ENCODE assay signal across 1 cellular context in the genomic region with DNA sequence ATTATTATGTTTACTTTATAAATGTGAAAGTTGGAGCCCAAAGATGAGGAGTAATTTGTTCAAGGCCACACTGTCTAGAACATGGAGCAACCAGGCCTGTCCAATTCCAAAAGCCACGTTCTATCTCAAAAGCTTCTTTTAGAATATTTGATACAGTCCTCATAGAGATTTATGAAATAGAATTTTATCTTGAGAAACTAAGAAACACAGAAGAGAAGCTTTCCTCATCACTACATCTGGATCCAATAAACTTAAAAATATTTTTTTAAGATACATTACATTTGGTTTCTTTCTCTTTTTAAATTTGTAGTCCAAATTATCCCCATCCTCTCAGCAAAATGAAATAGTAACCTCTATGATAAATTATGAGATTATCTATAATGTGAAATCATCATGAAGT.
TF ChIP-seq lines count a peak whose summit lies in the region.

No MANE protein-coding gene starts in this region.

TF ChIP-seq in A549, 52 proteins besides CTCF, POLR2A, EP300 and RAD21:
- TF ChIP-seq, protein P1, sequence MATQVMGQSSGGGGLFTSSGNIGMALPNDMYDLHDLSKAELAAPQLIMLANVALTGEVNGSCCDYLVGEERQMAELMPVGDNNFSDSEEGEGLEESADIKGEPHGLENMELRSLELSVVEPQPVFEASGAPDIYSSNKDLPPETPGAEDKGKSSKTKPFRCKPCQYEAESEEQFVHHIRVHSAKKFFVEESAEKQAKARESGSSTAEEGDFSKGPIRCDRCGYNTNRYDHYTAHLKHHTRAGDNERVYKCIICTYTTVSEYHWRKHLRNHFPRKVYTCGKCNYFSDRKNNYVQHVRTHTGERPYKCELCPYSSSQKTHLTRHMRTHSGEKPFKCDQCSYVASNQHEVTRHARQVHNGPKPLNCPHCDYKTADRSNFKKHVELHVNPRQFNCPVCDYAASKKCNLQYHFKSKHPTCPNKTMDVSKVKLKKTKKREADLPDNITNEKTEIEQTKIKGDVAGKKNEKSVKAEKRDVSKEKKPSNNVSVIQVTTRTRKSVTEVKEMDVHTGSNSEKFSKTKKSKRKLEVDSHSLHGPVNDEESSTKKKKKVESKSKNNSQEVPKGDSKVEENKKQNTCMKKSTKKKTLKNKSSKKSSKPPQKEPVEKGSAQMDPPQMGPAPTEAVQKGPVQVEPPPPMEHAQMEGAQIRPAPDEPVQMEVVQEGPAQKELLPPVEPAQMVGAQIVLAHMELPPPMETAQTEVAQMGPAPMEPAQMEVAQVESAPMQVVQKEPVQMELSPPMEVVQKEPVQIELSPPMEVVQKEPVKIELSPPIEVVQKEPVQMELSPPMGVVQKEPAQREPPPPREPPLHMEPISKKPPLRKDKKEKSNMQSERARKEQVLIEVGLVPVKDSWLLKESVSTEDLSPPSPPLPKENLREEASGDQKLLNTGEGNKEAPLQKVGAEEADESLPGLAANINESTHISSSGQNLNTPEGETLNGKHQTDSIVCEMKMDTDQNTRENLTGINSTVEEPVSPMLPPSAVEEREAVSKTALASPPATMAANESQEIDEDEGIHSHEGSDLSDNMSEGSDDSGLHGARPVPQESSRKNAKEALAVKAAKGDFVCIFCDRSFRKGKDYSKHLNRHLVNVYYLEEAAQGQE (IDR thresholded peaks at IDR 0.05): no peak
- TF ChIP-seq TP53 (CRISPR knock-in tag; IDR thresholded peaks at IDR 0.05): no peak
- TF ChIP-seq CBX2 (IDR thresholded peaks at IDR 0.05; ENCODE audit: borderline replicate concordance, low read depth): no peak
- no peak for TF ChIP-seq PHF8 (IDR thresholded peaks at IDR 0.05; ENCODE audit: borderline replicate concordance, low read depth)
- no peak for TF ChIP-seq JUN (IDR thresholded peaks at IDR 0.05)
- no peak for TF ChIP-seq ZNF302 (CRISPR knock-in tag; IDR thresholded peaks at IDR 0.05)
- TF ChIP-seq CBX8 (IDR thresholded peaks at IDR 0.05): no peak
- no peak for TF ChIP-seq SREBF2 (IDR thresholded peaks at IDR 0.05)
- no peak for TF ChIP-seq GATA3 (IDR thresholded peaks at IDR 0.05; ENCODE audit: borderline replicate concordance)
- no peak for TF ChIP-seq NFE2L2 (conservative IDR thresholded peaks at IDR 0.05; ENCODE audit: low read length)
- TF ChIP-seq, protein P2, sequence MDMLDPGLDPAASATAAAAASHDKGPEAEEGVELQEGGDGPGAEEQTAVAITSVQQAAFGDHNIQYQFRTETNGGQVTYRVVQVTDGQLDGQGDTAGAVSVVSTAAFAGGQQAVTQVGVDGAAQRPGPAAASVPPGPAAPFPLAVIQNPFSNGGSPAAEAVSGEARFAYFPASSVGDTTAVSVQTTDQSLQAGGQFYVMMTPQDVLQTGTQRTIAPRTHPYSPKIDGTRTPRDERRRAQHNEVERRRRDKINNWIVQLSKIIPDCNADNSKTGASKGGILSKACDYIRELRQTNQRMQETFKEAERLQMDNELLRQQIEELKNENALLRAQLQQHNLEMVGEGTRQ (IDR thresholded peaks at IDR 0.05): no peak
- no peak for TF ChIP-seq FOSB (CRISPR knock-in tag; IDR thresholded peaks at IDR 0.05)
- TF ChIP-seq ZC3H11A (IDR thresholded peaks at IDR 0.05): no peak
- TF ChIP-seq POLR2AphosphoS2 (conservative IDR thresholded peaks at IDR 0.05; ENCODE audit: low read length): no peak
- TF ChIP-seq ESRRA (IDR thresholded peaks at IDR 0.05; ENCODE audit: borderline replicate concordance, low read length): no peak
- TF ChIP-seq NR3C1 (IDR thresholded peaks at IDR 0.05): no peak
TF ChIP-seq in A549: peak in this region for 0.
